Comparison of ENCODE assay signal across 11 cellular contexts in the genomic region with DNA sequence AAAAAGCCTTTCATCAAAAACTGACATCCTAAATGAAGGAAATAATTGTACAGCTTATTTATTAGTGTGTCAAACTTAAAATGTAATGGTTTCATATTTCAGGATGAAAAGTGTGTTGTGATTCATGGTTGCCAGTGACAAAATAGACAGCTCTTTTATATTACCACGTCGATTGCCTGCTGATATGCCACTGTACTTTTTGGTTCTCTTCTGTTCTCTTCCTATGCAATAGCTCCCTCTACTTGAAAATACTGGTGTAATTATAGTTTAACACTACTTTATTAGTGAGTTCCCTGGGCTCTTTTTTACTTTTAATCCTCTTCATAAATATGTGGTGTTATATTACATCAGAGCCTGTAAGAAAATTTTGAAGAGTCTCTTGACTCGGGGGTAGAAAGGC.
DNase-seq lines count a peak whose midpoint lies in the region; ATAC-seq and TF ChIP-seq lines count a peak whose summit lies in the region.
"Had no signal": no experiment of that assay in that cellular context is flagged by ENCODE, and none has a peak within 500 bp of the region (broad histone marks: within the 10 kb centered on the region; RNA-seq: fewer than 3 reads in every experiment).

No MANE protein-coding gene starts in this region.

- peak; percentile 34 to 40 for TF ChIP-seq CTCF in tibial artery (IDR thresholded peaks at IDR 0.05)

- H3K9me3 ChIP-seq in tibial artery: no peaks in the 10 kb centered on the region
- no peaks in the 10 kb centered on the region for H3K9me3 ChIP-seq in CD8-positive, alpha-beta memory T cell (ENCODE audit: low read length)
- H3K9me3 ChIP-seq: pancreas, SJSA1 had no signal

- CTCF ChIA-PET in CD8-positive, alpha-beta memory T cell (lab: Charles Lee): interaction anchor here (1.1 to 2.0 kb wide), 5 partner anchors 8 to 1882 kb away, joined by 3 to 5 read pairs (median 3); no protein-coding TSS in a partner anchor

- no peaks in the 10 kb centered on the region for H3K4me1 Mint-ChIP-seq in CD8-positive, alpha-beta memory T cell
- H3K4me1 Mint-ChIP-seq: activated T-helper 17 cell treated with anti-CD3 and anti-CD28 coated beads, Interleukin-2, amount 50 U/mL, for 72 hours had no signal

- H3K4me1 ChIP-seq in tibial artery: peaks cover 0 to 35% (median 4%) of the 10 kb centered on the region in 4 donors
- H3K4me1 ChIP-seq in CD8-positive, alpha-beta memory T cell (ENCODE audit: insufficient read depth, low read length): no peaks in the 10 kb centered on the region

- no peak overlapping the region for H3K27ac Mint-ChIP-seq in CD8-positive, alpha-beta memory T cell
- H3K27ac Mint-ChIP-seq: activated T-helper 17 cell treated with anti-CD3 and anti-CD28 coated beads, Interleukin-2, amount 50 U/mL, for 72 hours had no signal

- peaks cover 0 to 26% (median 3%) of the 10 kb centered on the region in 3 donors for H3K36me3 ChIP-seq in tibial artery
- H3K36me3 ChIP-seq in CD8-positive, alpha-beta memory T cell (ENCODE audit: insufficient read depth, low read length): peaks cover 4% of the 10 kb centered on the region
- H3K36me3 ChIP-seq: SJSA1 had no signal

- no peak overlapping the region for H3K4me3 ChIP-seq in tibial artery
- no peak overlapping the region for H3K4me3 ChIP-seq in CD8-positive, alpha-beta memory T cell (ENCODE audit: low read length)
- H3K4me3 ChIP-seq: pancreas, SJSA1 had no signal

- H3K27me3 Mint-ChIP-seq in CD8-positive, alpha-beta memory T cell: peaks cover 0 to 3% of the 10 kb centered on the region in 2 donors
- H3K27me3 Mint-ChIP-seq: activated T-helper 17 cell treated with anti-CD3 and anti-CD28 coated beads, Interleukin-2, amount 50 U/mL, for 72 hours had no signal

- intact Hi-C loops in tibial artery (cut with DNase I; ENCODE audit: low total_unique reads): loop anchor here (5.0 to 10.0 kb wide), 4 partner anchors 109 to 1889 kb away; partner anchors contain the start of gene PATJ

- no peak overlapping the region for H3K27ac ChIP-seq in tibial artery
- no peak overlapping the region for H3K27ac ChIP-seq in CD8-positive, alpha-beta memory T cell (ENCODE audit: low read depth, low read length)
- H3K27ac ChIP-seq: pancreas, SJSA1 had no signal

- H3K4me3 Mint-ChIP-seq in CD8-positive, alpha-beta memory T cell: no peak overlapping the region
- H3K4me3 Mint-ChIP-seq: activated T-helper 17 cell treated with anti-CD3 and anti-CD28 coated beads, Interleukin-2, amount 50 U/mL, for 72 hours had no signal

- H3K27me3 ChIP-seq in tibial artery: no peaks in the 10 kb centered on the region
- H3K27me3 ChIP-seq in CD8-positive, alpha-beta memory T cell (ENCODE audit: insufficient read depth, low read length, poor library complexity, severe bottlenecking): no peaks in the 10 kb centered on the region
- H3K27me3 ChIP-seq: pancreas, SJSA1 had no signal

- ATAC-seq in HG02678 (IDR thresholded peaks at IDR 0.05; ENCODE audit: unreplicated experiment) (no peak), GM18907 (IDR thresholded peaks at IDR 0.05; ENCODE audit: unreplicated experiment) (no peak)
- ATAC-seq: activated T-helper 17 cell treated with anti-CD3 and anti-CD28 coated beads, Interleukin-2, amount 50 U/mL, for 72 hours; pancreas had no signal

- POLR2A ChIA-PET in CD8-positive, alpha-beta memory T cell (lab: Charles Lee): no interaction called here

- DNase-seq in SIG-M5 treated with dmso at 0.1 percent for 504 hours (lab: John Stamatoyannopoulos, UW; ENCODE audit: unreplicated experiment) (peak; percentile 43), SIG-M5 (lab: John Stamatoyannopoulos, UW) (no peak), OCI-M1 (lab: John Stamatoyannopoulos, UW) (peak; percentile 58), fibroblast of peridontal ligament (ENCODE audit: extremely low read depth) (peak; percentile 57), tibial artery (no peak)
- no peak for DNase-seq in CD8-positive, alpha-beta memory T cell
- DNase-seq: pancreas had no signal

- peaks cover 0 to 32% (median 9%) of the 10 kb centered on the region in 3 donors for H3K36me3 Mint-ChIP-seq in CD8-positive, alpha-beta memory T cell

- H3K9me3 Mint-ChIP-seq in CD8-positive, alpha-beta memory T cell: no peaks in the 10 kb centered on the region
- H3K9me3 Mint-ChIP-seq: activated T-helper 17 cell treated with anti-CD3 and anti-CD28 coated beads, Interleukin-2, amount 50 U/mL, for 72 hours had no signal

Comparison
In these comparisons a context has a peak if more than half of its experiments do, and no peak if none do; other contexts are left out.
1. DNase-seq: peak in SIG-M5 treated with dmso at 0.1 percent for 504 hours (single experiment), OCI-M1 (single experiment) and fibroblast of peridontal ligament (single experiment); none in SIG-M5 (single experiment), tibial artery (0 of 2) and CD8-positive, alpha-beta memory T cell (0 of 5).